26 cellular contexts compared by ENCODE assay signal in the genomic region with DNA sequence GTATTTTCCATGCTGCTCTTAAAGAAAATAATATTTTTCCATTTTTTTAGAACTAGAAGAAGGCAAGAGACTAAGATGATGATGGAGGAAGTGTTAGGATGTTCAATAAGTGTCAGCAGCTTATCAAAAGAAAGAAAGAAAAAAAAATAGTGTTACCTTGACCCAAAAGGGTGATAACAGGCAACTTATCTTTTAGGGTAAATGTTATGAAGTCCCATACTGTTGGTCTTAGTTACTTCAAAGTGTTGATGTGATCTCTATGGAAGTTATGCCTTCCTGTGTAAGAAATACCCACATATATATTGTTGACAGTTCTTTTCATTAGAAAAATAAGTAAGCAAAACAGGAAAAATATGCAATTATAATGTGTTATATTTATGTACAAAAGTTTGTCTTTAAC.
"Had no signal": no experiment of that assay in that cellular context is flagged by ENCODE, and none has a peak within 500 bp of the region (broad histone marks: within the 10 kb centered on the region; RNA-seq: fewer than 3 reads in every experiment).

No MANE protein-coding gene starts in this region.

- H3K27me3 ChIP-seq: colonic mucosa, dorsolateral prefrontal cortex, esophagus muscularis mucosa, esophagus squamous epithelium, foreskin keratinocyte, gastrocnemius medialis, gastroesophageal sphincter, heart left ventricle, heart right ventricle had no signal

- H3K36me3 ChIP-seq: colonic mucosa, esophagus muscularis mucosa, esophagus squamous epithelium, gastrocnemius medialis, gastroesophageal sphincter, heart left ventricle, heart right ventricle had no signal

- H3K9me3 ChIP-seq: colonic mucosa, esophagus muscularis mucosa, esophagus squamous epithelium, gastrocnemius medialis, gastroesophageal sphincter had no signal

- ATAC-seq: effector memory CD8-positive, alpha-beta T cell; esophagus mucosa; foreskin keratinocyte; gastrocnemius medialis; gastroesophageal sphincter; heart left ventricle; heart right ventricle had no signal

- DNase-seq: colonic mucosa; cortex of kidney; dermis blood vessel endothelial cell; dorsolateral prefrontal cortex; effector CD4-positive, alpha-beta T cell; effector CD8-positive, alpha-beta T cell; effector memory CD4-positive, alpha-beta T cell; effector memory CD8-positive, alpha-beta T cell; endodermal cell; erythroblast; esophagus squamous epithelium; foreskin fibroblast; foreskin keratinocyte; foreskin melanocyte; gastrocnemius medialis; glutamatergic neuron; head of caudate nucleus; heart left ventricle; heart right ventricle had no signal

- H3K4me3 ChIP-seq: colonic mucosa, coronary artery, dorsolateral prefrontal cortex, esophagus muscularis mucosa, esophagus squamous epithelium, gastrocnemius medialis, gastroesophageal sphincter, heart left ventricle, heart right ventricle had no signal

- H3K27ac ChIP-seq: colonic mucosa, coronary artery, dorsolateral prefrontal cortex, epithelial cell of prostate, esophagus muscularis mucosa, esophagus squamous epithelium, foreskin keratinocyte, gastrocnemius medialis, gastroesophageal sphincter, heart left ventricle, heart right ventricle had no signal

- H3K4me1 ChIP-seq: colonic mucosa, esophagus muscularis mucosa, esophagus squamous epithelium, foreskin keratinocyte, gastrocnemius medialis, gastroesophageal sphincter, heart left ventricle, heart right ventricle had no signal

- FAIRE-seq: endometrium, endothelial cell of umbilical vein had no signal
